ENCODE assay signal across 2 cellular contexts in the genomic region with DNA sequence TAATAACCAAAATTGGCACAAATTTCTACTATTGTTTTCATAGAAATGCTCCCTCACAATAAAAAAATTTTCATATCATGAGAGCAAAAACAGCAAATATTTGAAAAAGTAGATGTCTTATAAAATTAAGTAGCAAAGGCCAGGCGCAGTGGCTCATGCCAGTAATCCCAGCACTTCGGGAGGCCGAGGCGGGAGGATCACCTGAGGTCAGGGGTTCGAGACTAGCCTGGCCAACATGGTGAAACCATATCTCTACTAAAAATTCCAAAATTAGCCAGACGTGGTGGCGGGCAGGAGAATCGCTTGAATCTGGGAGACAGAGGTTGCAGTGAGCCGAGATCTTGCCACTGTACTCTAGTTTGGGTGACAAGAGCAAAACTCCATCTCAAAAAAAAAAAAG. TPM values are rescaled to one million over a fixed set of nuclear protein-coding genes. Genes with fewer than 3 reads are reported as not detected.
"Had no signal": no experiment of that assay in that cellular context is flagged by ENCODE, and none has a peak within 500 bp of the region (broad histone marks: within the 10 kb centered on the region; RNA-seq: fewer than 3 reads in every experiment).

No MANE protein-coding gene starts in this region.

RNA-seq across cellular contexts. Expression of a gene that starts 17.2 kb away (rescaled TPM):
- total RNA-seq: GM23248, HFFc6 had no signal
